ENCODE assay signal across 8 cellular contexts in genomic region chr20:6008254-6008653, GRCh38.
DNase-seq lines count a peak whose midpoint lies in the region; ATAC-seq and TF ChIP-seq lines count a peak whose summit lies in the region.

No MANE protein-coding gene starts in this region.

- H3K36me3 Mint-ChIP-seq in T-helper 2 cell treated with Interferon-gamma antibody and Interleukin-4, amounts not matched to agents 5 μg/mL and 100 μg/mL, for 36 hours (ENCODE audit: low read depth), result peaks cover 27% of the 10 kb centered on the region
- H3K36me3 Mint-ChIP-seq in stimulated activated naive B cell treated with anti-CD40 and anti-IgM and Interleukin-4, amounts not matched to agents 10 μg/mL and 1 μg/mL and 100 μg/mL, for 72 hours, result peaks cover 20 to 25% of the 10 kb centered on the region in 2 donors

- peaks cover 28% of the 10 kb centered on the region for H3K4me1 Mint-ChIP-seq in T-helper 2 cell treated with Interferon-gamma antibody and Interleukin-4, amounts not matched to agents 5 μg/mL and 100 μg/mL, for 36 hours (ENCODE audit: low read depth)
- peaks cover 23 to 26% of the 10 kb centered on the region in 2 donors for H3K4me1 Mint-ChIP-seq in stimulated activated naive B cell treated with anti-CD40 and anti-IgM and Interleukin-4, amounts not matched to agents 10 μg/mL and 1 μg/mL and 100 μg/mL, for 72 hours

- peak overlapping the region; percentile 69 for H3K4me3 ChIP-seq in fibroblast of pulmonary artery (replicated peaks; ENCODE audit: low read depth, low read length)

- no peaks in the 10 kb centered on the region for H3K27me3 Mint-ChIP-seq in T-helper 2 cell treated with Interferon-gamma antibody and Interleukin-4, amounts not matched to agents 5 μg/mL and 100 μg/mL, for 36 hours (ENCODE audit: low read depth)
- H3K27me3 Mint-ChIP-seq in stimulated activated naive B cell treated with anti-CD40 and anti-IgM and Interleukin-4, amounts not matched to agents 10 μg/mL and 1 μg/mL and 100 μg/mL, for 72 hours, result no peaks in the 10 kb centered on the region

- TF ChIP-seq CTCF in fibroblast of pulmonary artery (IDR thresholded peaks at IDR 0.05; ENCODE audit: low read length, missing control alignments), result no peak

- no peak for ATAC-seq in stimulated activated naive B cell treated with anti-CD40 and anti-IgM and Interleukin-4, amounts not matched to agents 10 μg/mL and 1 μg/mL and 100 μg/mL, for 72 hours (replicated peaks)
- no peak for ATAC-seq in GM21737 (IDR thresholded peaks at IDR 0.05; ENCODE audit: unreplicated experiment)

- H3K27ac Mint-ChIP-seq in T-helper 2 cell treated with Interferon-gamma antibody and Interleukin-4, amounts not matched to agents 5 μg/mL and 100 μg/mL, for 36 hours, result no peak overlapping the region
- H3K27ac Mint-ChIP-seq in stimulated activated naive B cell treated with anti-CD40 and anti-IgM and Interleukin-4, amounts not matched to agents 10 μg/mL and 1 μg/mL and 100 μg/mL, for 72 hours, result no peak overlapping the region

- H3K9me3 Mint-ChIP-seq in T-helper 2 cell treated with Interferon-gamma antibody and Interleukin-4, amounts not matched to agents 5 μg/mL and 100 μg/mL, for 36 hours, result no peaks in the 10 kb centered on the region
- H3K9me3 Mint-ChIP-seq in stimulated activated naive B cell treated with anti-CD40 and anti-IgM and Interleukin-4, amounts not matched to agents 10 μg/mL and 1 μg/mL and 100 μg/mL, for 72 hours, result no peaks in the 10 kb centered on the region

- DNase-seq in T-helper 2 cell treated with Interferon-gamma antibody and Interleukin-4, amounts not matched to agents 5 μg/mL and 100 μg/mL, for 36 hours (ENCODE audit: low spot score), result no peak
- DNase-seq in T-helper 2 cell (no peak), SIG-M5 (lab: John Stamatoyannopoulos, UW) (peak; percentile 82), fibroblast of pulmonary artery (ENCODE audit: low read depth) (peak; percentile 97), non-pigmented ciliary epithelial cell (ENCODE audit: low read depth) (peak; percentile 70), NCI-H1694 treated with DMSO at 0.1 percent for 48 hours (lab: John Stamatoyannopoulos, UW) (no peak)
- DNase-seq in stimulated activated naive B cell treated with anti-CD40 and anti-IgM and Interleukin-4, amounts not matched to agents 10 μg/mL and 1 μg/mL and 100 μg/mL, for 72 hours, result no peak

- peak overlapping the region; percentile 97 for H3K4me3 Mint-ChIP-seq in T-helper 2 cell treated with Interferon-gamma antibody and Interleukin-4, amounts not matched to agents 5 μg/mL and 100 μg/mL, for 36 hours
- no peak overlapping the region for H3K4me3 Mint-ChIP-seq in stimulated activated naive B cell treated with anti-CD40 and anti-IgM and Interleukin-4, amounts not matched to agents 10 μg/mL and 1 μg/mL and 100 μg/mL, for 72 hours

Comparison
In these comparisons a context has a peak if more than half of its experiments do, and no peak if none do; other contexts are left out.
1. DNase-seq: peak in SIG-M5 (single experiment), fibroblast of pulmonary artery (single experiment) and non-pigmented ciliary epithelial cell (single experiment); none in T-helper 2 cell treated with Interferon-gamma antibody and Interleukin-4, amounts not matched to agents 5 μg/mL and 100 μg/mL, for 36 hours (single experiment), T-helper 2 cell (0 of 5), stimulated activated naive B cell treated with anti-CD40 and anti-IgM and Interleukin-4, amounts not matched to agents 10 μg/mL and 1 μg/mL and 100 μg/mL, for 72 hours (single experiment) and NCI-H1694 treated with DMSO at 0.1 percent for 48 hours (single experiment).